ENCODE assay signal across 28 cellular contexts in genomic region chr5:124696898-124697297, GRCh38. TPM values are rescaled to one million over a fixed set of nuclear protein-coding genes. Genes with fewer than 3 reads are reported as not detected.
A peak's percentile ranks its signal among the peaks of the same experiment; 100 is the strongest.
DNase-seq lines count a peak whose midpoint lies in the region; ATAC-seq, FAIRE-seq and TF ChIP-seq lines count a peak whose summit lies in the region.
"Had no signal": no experiment of that assay in that cellular context is flagged by ENCODE, and none has a peak within 500 bp of the region (broad histone marks: within the 10 kb centered on the region; RNA-seq: fewer than 3 reads in every experiment).

No MANE protein-coding gene starts in this region.

- no peak for TF ChIP-seq CTCF in OCI-LY1 (IDR thresholded peaks at IDR 0.05; ENCODE audit: low read length)
- TF ChIP-seq CTCF in hepatocyte (IDR thresholded peaks at IDR 0.05; ENCODE audit: poor library complexity), result no peak
- TF ChIP-seq CTCF in breast epithelium (IDR thresholded peaks at IDR 0.05), result no peak

- no peaks in the 10 kb centered on the region for H3K9me2 ChIP-seq in OCI-LY1 (ENCODE audit: low read depth, low read length)
- H3K9me2 ChIP-seq in hepatocyte (replicated peaks; ENCODE audit: insufficient read depth), result no peaks in the 10 kb centered on the region

- H3F3A ChIP-seq in OCI-LY1 (ENCODE audit: insufficient read depth, low read length), result no peaks in the 10 kb centered on the region

- H4K20me1 ChIP-seq in OCI-LY1 (ENCODE audit: insufficient read depth, low read length) (no peaks in the 10 kb centered on the region), hepatocyte (ENCODE audit: insufficient read depth, poor library complexity, severe bottlenecking) (no peaks in the 10 kb centered on the region)

- FAIRE-seq in GM19239 (lab: Jason Lieb, UNC), result peak; percentile 21

- peaks cover 4% of the 10 kb centered on the region for H3K27me3 Mint-ChIP-seq in activated naive CD4-positive, alpha-beta T cell treated with anti-CD3 and anti-CD28 coated beads for 36 hours (ENCODE audit: low read depth)
- H3K27me3 Mint-ChIP-seq: activated CD8-positive, alpha-beta memory T cell treated with anti-CD3 and anti-CD28 coated beads, Interleukin-2, amount 10 ng/mL, durations not matched to agents 7 days and 5 days; activated naive CD4-positive, alpha-beta T cell treated with anti-CD3 and anti-CD28 coated beads, Interleukin-2, amount 10 ng/mL, durations not matched to agents 7 days and 5 days had no signal

- no peak overlapping the region for H3K4me3 Mint-ChIP-seq in activated naive CD4-positive, alpha-beta T cell treated with anti-CD3 and anti-CD28 coated beads for 36 hours
- H3K4me3 Mint-ChIP-seq: activated CD8-positive, alpha-beta memory T cell treated with anti-CD3 and anti-CD28 coated beads, Interleukin-2, amount 10 ng/mL, durations not matched to agents 7 days and 5 days; activated naive CD4-positive, alpha-beta T cell treated with anti-CD3 and anti-CD28 coated beads, Interleukin-2, amount 10 ng/mL, durations not matched to agents 7 days and 5 days; natural killer cell; stimulated activated naive CD8-positive, alpha-beta T cell treated with anti-CD3 and anti-CD28 coated beads, Interleukin-15, Interleukin-2, amounts not matched to agents 100 ng/mL and 50 ng/mL, for 24 hours had no signal

- no peaks in the 10 kb centered on the region for H3K27me3 ChIP-seq in OCI-LY1 (ENCODE audit: insufficient read depth, low read length)
- H3K27me3 ChIP-seq in hepatocyte, result no peaks in the 10 kb centered on the region
- no peaks in the 10 kb centered on the region for H3K27me3 ChIP-seq in stomach smooth muscle (ENCODE audit: control insufficient read depth in 1 of 2, insufficient read depth in 2 of 2, low read length in 2 of 2)
- H3K27me3 ChIP-seq in breast epithelium, result no peaks in the 10 kb centered on the region
- H3K27me3 ChIP-seq: dorsolateral prefrontal cortex, MG63 had no signal

- no peaks in the 10 kb centered on the region for H3K9me3 Mint-ChIP-seq in activated naive CD4-positive, alpha-beta T cell treated with anti-CD3 and anti-CD28 coated beads for 36 hours
- H3K9me3 Mint-ChIP-seq: activated naive CD4-positive, alpha-beta T cell treated with anti-CD3 and anti-CD28 coated beads, Interleukin-2, amount 10 ng/mL, durations not matched to agents 7 days and 5 days; natural killer cell had no signal

- CTCF ChIA-PET in activated naive CD4-positive, alpha-beta T cell treated with anti-CD3 and anti-CD28 coated beads for 36 hours (lab: Charles Lee), result no interaction called here

- 65% methylated on average over 7 of the region's 7 CpGs for WGBS in hepatocyte (ENCODE audit: low lambda C conversion rate, missing lambda C conversion rate)

- H3K79me2 ChIP-seq in OCI-LY1 (ENCODE audit: insufficient read depth, low read length), result peaks cover 98% of the 10 kb centered on the region
- H3K79me2 ChIP-seq in hepatocyte, result peaks cover 88% of the 10 kb centered on the region
- H3K79me2 ChIP-seq: parathyroid adenoma had no signal

- TF ChIP-seq POLR2A in breast epithelium (IDR thresholded peaks at IDR 0.05), result no peak

- H3K4me1 Mint-ChIP-seq in activated naive CD4-positive, alpha-beta T cell treated with anti-CD3 and anti-CD28 coated beads for 36 hours (ENCODE audit: low read depth), result no peaks in the 10 kb centered on the region
- H3K4me1 Mint-ChIP-seq: activated CD8-positive, alpha-beta memory T cell treated with anti-CD3 and anti-CD28 coated beads, Interleukin-2, amount 10 ng/mL, durations not matched to agents 7 days and 5 days; activated naive CD4-positive, alpha-beta T cell treated with anti-CD3 and anti-CD28 coated beads, Interleukin-2, amount 10 ng/mL, durations not matched to agents 7 days and 5 days; natural killer cell had no signal

- no peaks in the 10 kb centered on the region for H3K9me3 ChIP-seq in OCI-LY1 (ENCODE audit: low read length)
- no peaks in the 10 kb centered on the region for H3K9me3 ChIP-seq in hepatocyte (ENCODE audit: low read depth)
- no peaks in the 10 kb centered on the region for H3K9me3 ChIP-seq in stomach smooth muscle (ENCODE audit: control insufficient read depth in 2 of 2, low read length in 2 of 2)
- no peaks in the 10 kb centered on the region for H3K9me3 ChIP-seq in breast epithelium
- H3K9me3 ChIP-seq: Caco-2, MG63 had no signal

- H3K4me1 ChIP-seq in OCI-LY1 (ENCODE audit: insufficient read depth, low read length, severe bottlenecking), result peaks cover 75% of the 10 kb centered on the region
- peaks cover 31% of the 10 kb centered on the region for H3K4me1 ChIP-seq in hepatocyte (ENCODE audit: insufficient read depth)
- H3K4me1 ChIP-seq in stomach smooth muscle (ENCODE audit: control insufficient read depth, insufficient read depth, low read length), result peaks cover 6% of the 10 kb centered on the region
- H3K4me1 ChIP-seq in breast epithelium, result peaks cover 0 to 24% of the 10 kb centered on the region in 2 donors

- no peak for ATAC-seq in HG03175 (IDR thresholded peaks at IDR 0.05; ENCODE audit: unreplicated experiment)
- ATAC-seq: activated CD8-positive, alpha-beta memory T cell treated with anti-CD3 and anti-CD28 coated beads, Interleukin-2, amount 10 ng/mL, durations not matched to agents 7 days and 5 days; natural killer cell had no signal

- no peak overlapping the region for H3K27ac Mint-ChIP-seq in activated naive CD4-positive, alpha-beta T cell treated with anti-CD3 and anti-CD28 coated beads for 36 hours
- H3K27ac Mint-ChIP-seq: activated CD8-positive, alpha-beta memory T cell treated with anti-CD3 and anti-CD28 coated beads, Interleukin-2, amount 10 ng/mL, durations not matched to agents 7 days and 5 days; activated naive CD4-positive, alpha-beta T cell treated with anti-CD3 and anti-CD28 coated beads, Interleukin-2, amount 10 ng/mL, durations not matched to agents 7 days and 5 days; natural killer cell; stimulated activated naive CD8-positive, alpha-beta T cell treated with anti-CD3 and anti-CD28 coated beads, Interleukin-15, Interleukin-2, amounts not matched to agents 100 ng/mL and 50 ng/mL, for 24 hours had no signal

- H3K9ac ChIP-seq in OCI-LY1 (ENCODE audit: low read length) (peak overlapping the region; percentile 20; the same call in 1 of the 2 replicates), stomach smooth muscle (ENCODE audit: low read length in 2 of 2) (no peak overlapping the region)
- H3K9ac ChIP-seq: BLaER1 treated with 17β-estradiol and CSF1 and Interleukin-3, amounts not matched to agents 10 nM and 100 nM; parathyroid adenoma had no signal

- H2AFZ ChIP-seq in OCI-LY1 (ENCODE audit: low read length), result no peak overlapping the region
- H2AFZ ChIP-seq in hepatocyte, result no peak overlapping the region
- H2AFZ ChIP-seq: parathyroid adenoma had no signal

- H3K27ac ChIP-seq in OCI-LY1 (ENCODE audit: low read depth, low read length, poor library complexity, severe bottlenecking) (peak overlapping the region; percentile 97), hepatocyte (peak overlapping the region; percentile 82), stomach smooth muscle (ENCODE audit: low read length) (peak overlapping the region; percentile 32), breast epithelium (peak overlapping the region in 1 of 2 donors; percentile 16)
- H3K27ac ChIP-seq: BLaER1 treated with 17β-estradiol and CSF1 and Interleukin-3, amounts not matched to agents 10 nM and 100 nM; parathyroid adenoma; WERI-Rb-1 had no signal

- peaks cover 69% of the 10 kb centered on the region for H3K36me3 ChIP-seq in OCI-LY1 (ENCODE audit: insufficient read depth, low read length)
- H3K36me3 ChIP-seq in hepatocyte (replicated peaks; ENCODE audit: insufficient read depth, low read depth), result no peaks in the 10 kb centered on the region
- H3K36me3 ChIP-seq in stomach smooth muscle (ENCODE audit: control insufficient read depth in 2 of 2, insufficient read depth in 2 of 2, low read length in 2 of 2), result no peaks in the 10 kb centered on the region
- H3K36me3 ChIP-seq in breast epithelium, result no peaks in the 10 kb centered on the region

- DNase-seq in GM19239 (ENCODE audit: insufficient read length, low spot score) (no peak), hepatocyte (ENCODE audit: low spot score) (no peak), breast epithelium (ENCODE audit: low spot score in 2 of 2) (no peak)
- DNase-seq in activated naive CD4-positive, alpha-beta T cell treated with anti-CD3 and anti-CD28 coated beads for 36 hours, result no peak
- DNase-seq: activated CD4-positive, alpha-beta T cell treated with anti-CD3 and anti-CD28 coated beads, Interleukin-2, amount 50 U/mL, for 1 hour; activated CD8-positive, alpha-beta memory T cell treated with anti-CD3 and anti-CD28 coated beads, Interleukin-2, amount 10 ng/mL, durations not matched to agents 7 days and 5 days; activated naive CD4-positive, alpha-beta T cell treated with anti-CD3 and anti-CD28 coated beads, Interleukin-2, amount 10 ng/mL, durations not matched to agents 7 days and 5 days; amniotic stem cell; Caco-2; central memory CD4-positive, alpha-beta T cell; DND-41; dorsolateral prefrontal cortex; HCEC 1CT; KBM-7; MG63; natural killer cell; NCI-H1417; NCI-H2107; NCI-H446; OCI-M1; T-helper 9 cell; WERI-Rb-1 had no signal

- H3K36me3 Mint-ChIP-seq in activated naive CD4-positive, alpha-beta T cell treated with anti-CD3 and anti-CD28 coated beads for 36 hours (ENCODE audit: low read depth), result no peaks in the 10 kb centered on the region
- H3K36me3 Mint-ChIP-seq: activated CD8-positive, alpha-beta memory T cell treated with anti-CD3 and anti-CD28 coated beads, Interleukin-2, amount 10 ng/mL, durations not matched to agents 7 days and 5 days; activated naive CD4-positive, alpha-beta T cell treated with anti-CD3 and anti-CD28 coated beads, Interleukin-2, amount 10 ng/mL, durations not matched to agents 7 days and 5 days; natural killer cell had no signal

- H3K4me2 ChIP-seq in OCI-LY1 (ENCODE audit: low read length) (peak overlapping the region; percentile 36), hepatocyte (peak overlapping the region; percentile 46)
- H3K4me2 ChIP-seq: BLaER1 treated with 17β-estradiol and CSF1 and Interleukin-3, amounts not matched to agents 10 nM and 100 nM had no signal

- peak overlapping the region; percentile 28 for H3K4me3 ChIP-seq in OCI-LY1 (ENCODE audit: low read depth, low read length, poor library complexity, severe bottlenecking)
- H3K4me3 ChIP-seq in hepatocyte, result no peak overlapping the region
- no peak overlapping the region for H3K4me3 ChIP-seq in stomach smooth muscle (ENCODE audit: low read length in 2 of 2)
- no peak overlapping the region for H3K4me3 ChIP-seq in breast epithelium
- H3K4me3 ChIP-seq: BLaER1 treated with 17β-estradiol and CSF1 and Interleukin-3, amounts not matched to agents 10 nM and 100 nM; MG63 had no signal

- intact Hi-C loops in activated naive CD4-positive, alpha-beta T cell treated with anti-CD3 and anti-CD28 coated beads for 36 hours (cut with micrococcal nuclease), result no loop called here
- intact Hi-C loops in breast epithelium (cut with DNase I; ENCODE audit: low total_unique reads), result no loop called here

RNA-seq across cellular contexts. Expression of gene ZNF608, which starts 49.5 kb away (rescaled TPM):
- total RNA-seq in hepatocyte (28.5 and 30.0 TPM in 2 replicates), breast epithelium (10 to 100 TPM; 15.7 to 82.1 (median 58.7) TPM)
- polyA plus RNA-seq in hepatocyte, result 12.4 and 19.8 TPM in 2 replicates
- not detected for total RNA-seq in activated naive CD4-positive, alpha-beta T cell treated with anti-CD3 and anti-CD28 coated beads for 36 hours
- total RNA-seq: activated CD8-positive, alpha-beta memory T cell treated with anti-CD3 and anti-CD28 coated beads, Interleukin-2, amount 10 ng/mL, durations not matched to agents 7 days and 5 days had no signal

Comparison
In these comparisons a context has a peak if more than half of its experiments do, and no peak if none do; other contexts are left out.
1. RNA of gene ZNF608, which starts 49.5 kb away (total RNA-seq): 15.7 to 82.1 TPM in breast epithelium and 28.5 to 30.0 TPM in hepatocyte; not detected in activated naive CD4-positive, alpha-beta T cell treated with anti-CD3 and anti-CD28 coated beads for 36 hours; every median in the first group is over 10 times any median in the second.